In genomic region chr12:67721216-67721615, GRCh38 we compare ENCODE assay signal across 15 cellular contexts.
DNase-seq lines count a peak whose midpoint lies in the region; ATAC-seq and TF ChIP-seq lines count a peak whose summit lies in the region.
"Had no signal": no experiment of that assay in that cellular context is flagged by ENCODE, and none has a peak within 500 bp of the region (broad histone marks: within the 10 kb centered on the region; RNA-seq: fewer than 3 reads in every experiment).

No MANE protein-coding gene starts in this region.

- no peaks in the 10 kb centered on the region for H3K36me3 Mint-ChIP-seq in natural killer cell

- no peaks in the 10 kb centered on the region for H3K9me3 ChIP-seq in upper lobe of left lung
- H3K9me3 ChIP-seq: SJSA1 had no signal

- no peak for TF ChIP-seq POLR2A in upper lobe of left lung (IDR thresholded peaks at IDR 0.05)

- no peak overlapping the region for H3K4me3 ChIP-seq in fibroblast of the aortic adventitia (ENCODE audit: low read depth, low read length)
- no peak overlapping the region for H3K4me3 ChIP-seq in upper lobe of left lung
- H3K4me3 ChIP-seq: SJSA1 had no signal

- H3K4me1 ChIP-seq in upper lobe of left lung: peaks cover 0 to 4% (median 1%) of the 10 kb centered on the region in 4 donors

- peak; percentile 56 for DNase-seq in NCI-H510A treated with DMSO at 0.1 percent for 48 hours (lab: John Stamatoyannopoulos, UW)
- DNase-seq in NCI-H510A (lab: John Stamatoyannopoulos, UW): no peak
- peak; percentile 64 for DNase-seq in fibroblast of the aortic adventitia (ENCODE audit: low read depth)
- DNase-seq in mucosa of gallbladder (ENCODE audit: low spot score): peak; percentile 22
- peak in 1 of 2 donors; percentile 41 for DNase-seq in upper lobe of left lung
- no peak for DNase-seq in natural killer cell
- DNase-seq in NCI-H82 (lab: John Stamatoyannopoulos, UW): no peak
- DNase-seq in iPS-NIHi11 (ENCODE audit: low spot score): no peak
- DNase-seq: activated effector memory CD4-positive, alpha-beta T cell treated with anti-CD3 and anti-CD28 coated beads, Interleukin-2, amount 50 U/mL, for 16 hours; CD8-positive, alpha-beta memory T cell; KG1; naive thymus-derived CD4-positive, alpha-beta T cell; NCI-H187 treated with DMSO at 0.1 percent for 48 hours; stimulated activated naive CD8-positive, alpha-beta T cell treated with anti-CD3 and anti-CD28 coated beads, Interleukin-15, amount 100 ng/mL, for 72 hours had no signal

- H3K9me3 Mint-ChIP-seq in natural killer cell: no peaks in the 10 kb centered on the region
- H3K9me3 Mint-ChIP-seq: CD8-positive, alpha-beta memory T cell; naive thymus-derived CD4-positive, alpha-beta T cell; stimulated activated naive CD8-positive, alpha-beta T cell treated with anti-CD3 and anti-CD28 coated beads, Interleukin-15, amount 100 ng/mL, for 72 hours had no signal

- TF ChIP-seq CTCF in fibroblast of the aortic adventitia (IDR thresholded peaks at IDR 0.05; ENCODE audit: insufficient read depth, low read length) (no peak), upper lobe of left lung (IDR thresholded peaks at IDR 0.05) (no peak), natural killer cell (IDR thresholded peaks at IDR 0.05) (no peak)

- WGBS in upper lobe of left lung, 2 donors: 25 to 46% methylated on average over 4 of the region's 4 CpGs

- H3K4me3 Mint-ChIP-seq in natural killer cell: no peak overlapping the region
- H3K4me3 Mint-ChIP-seq: CD8-positive, alpha-beta memory T cell; naive thymus-derived CD4-positive, alpha-beta T cell; stimulated activated naive CD8-positive, alpha-beta T cell treated with anti-CD3 and anti-CD28 coated beads, Interleukin-15, amount 100 ng/mL, for 72 hours had no signal

- H3K36me3 ChIP-seq in upper lobe of left lung: no peaks in the 10 kb centered on the region
- H3K36me3 ChIP-seq: SJSA1 had no signal

- H3K4me1 Mint-ChIP-seq in natural killer cell: no peaks in the 10 kb centered on the region
- H3K4me1 Mint-ChIP-seq: CD8-positive, alpha-beta memory T cell; stimulated activated naive CD8-positive, alpha-beta T cell treated with anti-CD3 and anti-CD28 coated beads, Interleukin-15, amount 100 ng/mL, for 72 hours had no signal

- no peak for TF ChIP-seq EP300 in upper lobe of left lung (IDR thresholded peaks at IDR 0.05)

- H3K27me3 Mint-ChIP-seq in natural killer cell (ENCODE audit: low read depth in 2 of 2): peaks cover 0 to 5% of the 10 kb centered on the region in 2 donors
- H3K27me3 Mint-ChIP-seq: stimulated activated naive CD8-positive, alpha-beta T cell treated with anti-CD3 and anti-CD28 coated beads, Interleukin-15, amount 100 ng/mL, for 72 hours had no signal

- intact Hi-C loops in natural killer cell (cut with micrococcal nuclease): no loop called here

- no peak overlapping the region for H3K27ac Mint-ChIP-seq in natural killer cell
- H3K27ac Mint-ChIP-seq: CD8-positive, alpha-beta memory T cell; naive thymus-derived CD4-positive, alpha-beta T cell; stimulated activated naive CD8-positive, alpha-beta T cell treated with anti-CD3 and anti-CD28 coated beads, Interleukin-15, amount 100 ng/mL, for 72 hours had no signal

- H3K27me3 ChIP-seq in upper lobe of left lung: no peaks in the 10 kb centered on the region
- H3K27me3 ChIP-seq: SJSA1 had no signal

- H3K27ac ChIP-seq in upper lobe of left lung: no peak overlapping the region
- H3K27ac ChIP-seq: SJSA1 had no signal

- ATAC-seq in upper lobe of left lung (ENCODE audit: low FRiP score in 2 of 2): peak; percentile 62 to 80
- ATAC-seq in natural killer cell: no peak
- ATAC-seq: naive thymus-derived CD4-positive, alpha-beta T cell; stimulated activated naive CD8-positive, alpha-beta T cell treated with anti-CD3 and anti-CD28 coated beads, Interleukin-15, amount 100 ng/mL, for 72 hours had no signal

Comparison
In these comparisons a context has a peak if more than half of its experiments do, and no peak if none do; other contexts are left out.
1. DNase-seq: peak in NCI-H510A treated with DMSO at 0.1 percent for 48 hours (single experiment), fibroblast of the aortic adventitia (single experiment) and mucosa of gallbladder (single experiment); none in NCI-H510A (single experiment), natural killer cell (single experiment), NCI-H82 (single experiment) and iPS-NIHi11 (single experiment).
2. ATAC-seq: peak in upper lobe of left lung (2 of 2); none in natural killer cell (0 of 3).